ENCODE assay signal across 14 cellular contexts in the genomic region with DNA sequence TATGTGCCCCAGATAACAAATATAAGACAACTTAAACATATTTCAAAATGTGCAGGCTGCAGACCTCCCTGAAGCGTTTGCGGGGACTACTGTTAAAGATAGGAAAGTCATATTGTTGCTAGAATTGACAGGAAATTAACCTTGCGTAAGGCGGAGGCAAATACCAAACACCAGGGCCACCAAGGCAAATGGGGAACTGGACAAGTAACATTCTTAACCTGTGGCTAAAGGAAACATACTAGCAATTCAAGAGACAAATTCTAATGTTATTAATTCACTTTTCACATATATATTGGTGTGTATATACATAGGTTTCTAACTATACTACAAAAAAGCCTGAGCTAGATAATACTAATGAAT. TPM values are rescaled to one million over a fixed set of nuclear protein-coding genes. Genes with fewer than 3 reads are reported as not detected.
A peak's percentile ranks its signal among the peaks of the same experiment; 100 is the strongest.
DNase-seq lines count a peak whose midpoint lies in the region; ATAC-seq and TF ChIP-seq lines count a peak whose summit lies in the region.
"Had no signal": no experiment of that assay in that cellular context is flagged by ENCODE, and none has a peak within 500 bp of the region (broad histone marks: within the 10 kb centered on the region; RNA-seq: fewer than 3 reads in every experiment).

No MANE protein-coding gene starts in this region.

- H3K9me2 ChIP-seq in neural cell (ENCODE audit: insufficient read depth, low read length), result no peaks in the 10 kb centered on the region

- no peaks in the 10 kb centered on the region for H3F3A ChIP-seq in neural cell (ENCODE audit: insufficient read depth, low read length, poor library complexity, severe bottlenecking)

- H3K4me2 ChIP-seq in neural cell (ENCODE audit: low read length), result no peak overlapping the region

- no peaks in the 10 kb centered on the region for H3K9me3 ChIP-seq in CD8-positive, alpha-beta memory T cell (ENCODE audit: low read length)
- no peaks in the 10 kb centered on the region for H3K9me3 ChIP-seq in HUES48 (ENCODE audit: control insufficient read depth, insufficient read depth, low read length)
- H3K9me3 ChIP-seq in neural cell (ENCODE audit: low read length), result no peaks in the 10 kb centered on the region
- H3K9me3 ChIP-seq: HAP-1, heart left ventricle, sigmoid colon had no signal

- no peak overlapping the region for H2AFZ ChIP-seq in neural cell (ENCODE audit: low read depth, low read length)

- no peak overlapping the region for H3K4me3 ChIP-seq in CD8-positive, alpha-beta memory T cell (ENCODE audit: low read length)
- 0 out of 2 replicates have a peak overlapping the region, but pooled peaks have one; percentile 74 for H3K4me3 ChIP-seq in HUES48 (ENCODE audit: low read depth, low read length)
- no peak overlapping the region for H3K4me3 ChIP-seq in neural cell (ENCODE audit: low read length)

- no peaks in the 10 kb centered on the region for H3K36me3 Mint-ChIP-seq in CD8-positive, alpha-beta memory T cell
- no peaks in the 10 kb centered on the region for H3K36me3 Mint-ChIP-seq in central memory CD8-positive, alpha-beta T cell (ENCODE audit: insufficient read depth)

- H3K4me3 Mint-ChIP-seq in CD8-positive, alpha-beta memory T cell, result peak overlapping the region in 5 of 7 donors; percentile 75 to 89 (median 80)
- peak overlapping the region; percentile 76 for H3K4me3 Mint-ChIP-seq in central memory CD8-positive, alpha-beta T cell

- no peaks in the 10 kb centered on the region for H3K79me2 ChIP-seq in neural cell (replicated peaks; ENCODE audit: insufficient read depth, low read length)

- H3K4me1 ChIP-seq in CD8-positive, alpha-beta memory T cell (ENCODE audit: insufficient read depth, low read length), result peaks cover 18% of the 10 kb centered on the region
- peaks cover 3% of the 10 kb centered on the region for H3K4me1 ChIP-seq in HUES48 (ENCODE audit: control insufficient read depth, insufficient read depth, low read length)
- H3K4me1 ChIP-seq: HAP-1 had no signal

- CTCF ChIA-PET in CD8-positive, alpha-beta memory T cell (lab: Charles Lee), result interaction anchor here (1.0 to 9.3 kb wide), 10 partner anchors 11 to 145 kb away, joined by 3 to 93 read pairs (median 6); partner anchors contain the start of genes BCAN and NES

- peaks cover 39 to 55% of the 10 kb centered on the region in 2 donors for H3K27me3 Mint-ChIP-seq in CD8-positive, alpha-beta memory T cell
- peaks cover 88% of the 10 kb centered on the region for H3K27me3 Mint-ChIP-seq in central memory CD8-positive, alpha-beta T cell

- peaks cover 8 to 18% (median 8%) of the 10 kb centered on the region in 3 donors for H3K4me1 Mint-ChIP-seq in CD8-positive, alpha-beta memory T cell
- peaks cover 7% of the 10 kb centered on the region for H3K4me1 Mint-ChIP-seq in central memory CD8-positive, alpha-beta T cell

- no peaks in the 10 kb centered on the region for H3K9me3 Mint-ChIP-seq in CD8-positive, alpha-beta memory T cell
- no peaks in the 10 kb centered on the region for H3K9me3 Mint-ChIP-seq in central memory CD8-positive, alpha-beta T cell
- H3K9me3 Mint-ChIP-seq: stimulated activated naive CD8-positive, alpha-beta T cell treated with anti-CD3 and anti-CD28 coated beads, Interleukin-15, amount 100 ng/mL, for 72 hours; T-helper 2 cell treated with Interferon-gamma antibody and Interleukin-4, amounts not matched to agents 5 μg/mL and 100 μg/mL, for 36 hours had no signal

- H3K36me3 ChIP-seq in CD8-positive, alpha-beta memory T cell (ENCODE audit: insufficient read depth, low read length), result no peaks in the 10 kb centered on the region
- H3K36me3 ChIP-seq in HUES48 (ENCODE audit: control insufficient read depth, insufficient read depth, low read length), result no peaks in the 10 kb centered on the region
- H3K36me3 ChIP-seq in neural cell (ENCODE audit: insufficient read depth, low read length), result no peaks in the 10 kb centered on the region
- H3K36me3 ChIP-seq: cardiac muscle cell, HAP-1, heart left ventricle, sigmoid colon had no signal

- no peaks in the 10 kb centered on the region for H4K20me1 ChIP-seq in neural cell (ENCODE audit: insufficient read depth)

- POLR2A ChIA-PET in CD8-positive, alpha-beta memory T cell (lab: Charles Lee), result interaction anchor here (0.9 kb wide), 1 partner anchor 26 kb away, joined by 3 read pairs; no protein-coding TSS in a partner anchor

- TF ChIP-seq RAD21 in neural cell (conservative IDR thresholded peaks at IDR 0.05), result no peak

- no peak for TF ChIP-seq CTCF in neural cell (IDR thresholded peaks at IDR 0.05; ENCODE audit: poor library complexity, severe bottlenecking)

- no peak for TF ChIP-seq EP300 in neural cell (conservative IDR thresholded peaks at IDR 0.05; ENCODE audit: poor library complexity, severe bottlenecking)

- no peak for DNase-seq in CD8-positive, alpha-beta memory T cell
- no peak for DNase-seq in central memory CD8-positive, alpha-beta T cell (ENCODE audit: low spot score in 2 of 2)
- DNase-seq in NCI-H2081 treated with DMSO at 0.1 percent for 48 hours (lab: John Stamatoyannopoulos, UW) (no peak), cerebellum (ENCODE audit: low spot score) (no peak)
- no peak for DNase-seq in activated effector memory CD4-positive, alpha-beta T cell treated with anti-CD3 and anti-CD28 coated beads, Interleukin-2, amount 50 U/mL, for 16 hours

- peak overlapping the region in 1 of 8 donors; percentile 8 for H3K27ac Mint-ChIP-seq in CD8-positive, alpha-beta memory T cell
- H3K27ac Mint-ChIP-seq in central memory CD8-positive, alpha-beta T cell (ENCODE audit: low read depth), result no peak overlapping the region
- H3K27ac Mint-ChIP-seq: stimulated activated naive CD8-positive, alpha-beta T cell treated with anti-CD3 and anti-CD28 coated beads, Interleukin-15, amount 100 ng/mL, for 72 hours; T-helper 2 cell treated with Interferon-gamma antibody and Interleukin-4, amounts not matched to agents 5 μg/mL and 100 μg/mL, for 36 hours had no signal

- no peak overlapping the region for H3K27ac ChIP-seq in CD8-positive, alpha-beta memory T cell (ENCODE audit: low read depth, low read length)
- H3K27ac ChIP-seq in HUES48 (ENCODE audit: low read depth, low read length), result no peak overlapping the region
- H3K27ac ChIP-seq in neural cell (ENCODE audit: low read length), result no peak overlapping the region
- H3K27ac ChIP-seq: cardiac muscle cell, epithelial cell of prostate, sigmoid colon had no signal

- peaks cover 36% of the 10 kb centered on the region for H3K27me3 ChIP-seq in CD8-positive, alpha-beta memory T cell (ENCODE audit: insufficient read depth, low read length, poor library complexity, severe bottlenecking)
- peaks cover 56% of the 10 kb centered on the region for H3K27me3 ChIP-seq in HUES48 (ENCODE audit: control insufficient read depth, insufficient read depth, low read length)
- peaks cover 50% of the 10 kb centered on the region for H3K27me3 ChIP-seq in neural cell (ENCODE audit: insufficient read depth, low read depth, low read length)

- ATAC-seq in central memory CD8-positive, alpha-beta T cell (replicated peaks; ENCODE audit: extremely low read depth, poor library complexity, severe bottlenecking), result no peak

- H3K9ac ChIP-seq in HUES48 (ENCODE audit: low read depth, low read length), result no peak overlapping the region
- no peak overlapping the region for H3K9ac ChIP-seq in neural cell (ENCODE audit: low read length)

TF ChIP-seq in neural cell, 6 proteins besides CTCF, POLR2A, EP300 and RAD21:
- peak; percentile 22 for TF ChIP-seq SMC3 (conservative IDR thresholded peaks at IDR 0.05; ENCODE audit: poor library complexity)
- no peak for TF ChIP-seq POLR2AphosphoS5 (IDR thresholded peaks at IDR 0.05)
- TF ChIP-seq TAF1 (IDR thresholded peaks at IDR 0.05; ENCODE audit: low read depth), result no peak
- TF ChIP-seq REST (IDR thresholded peaks at IDR 0.05; ENCODE audit: borderline replicate concordance), result no peak

RNA-seq across cellular contexts. Expression of gene HAPLN2, which starts 6.8 kb away (rescaled TPM):
- total RNA-seq in CD8-positive, alpha-beta memory T cell, result not detected
- not detected for polyA plus RNA-seq in CD8-positive, alpha-beta memory T cell
- 22.9 and 24.6 TPM in 2 replicates for polyA plus RNA-seq in neural cell
- polyA minus RNA-seq in neural cell, result 3.4 TPM in 2 replicates
- total RNA-seq in cerebellum, result 1.3 TPM

RNA-seq across cellular contexts. Expression of gene BCAN, which starts 15.9 kb away (rescaled TPM):
- total RNA-seq in CD8-positive, alpha-beta memory T cell, result not detected
- not detected for polyA plus RNA-seq in CD8-positive, alpha-beta memory T cell
- polyA plus RNA-seq in neural cell, result 0.58 TPM in 1 of 2 replicates, not detected in the other
- not detected in 2 replicates for polyA minus RNA-seq in neural cell
- 106 TPM for total RNA-seq in cerebellum

RNA-seq across cellular contexts. Expression of gene GPATCH4, which starts 24.8 kb away (rescaled TPM):
- total RNA-seq in CD8-positive, alpha-beta memory T cell, result 100 to 1,000 TPM; 123 to 131 TPM
- polyA plus RNA-seq in CD8-positive, alpha-beta memory T cell, result 58.7 TPM
- polyA plus RNA-seq in neural cell, result 1.3 and 3.9 TPM in 2 replicates
- 3.2 and 5.2 TPM in 2 replicates for polyA minus RNA-seq in neural cell
- 10.1 TPM for total RNA-seq in cerebellum

RNA-seq across cellular contexts. Expression of gene NAXE, which starts 34.5 kb away (rescaled TPM):
- total RNA-seq in CD8-positive, alpha-beta memory T cell, result 10 to 100 TPM; 63.0 to 69.1 TPM
- 113 TPM for polyA plus RNA-seq in CD8-positive, alpha-beta memory T cell
- polyA plus RNA-seq in neural cell, result 95.7 and 111 TPM in 2 replicates
- 63.9 and 65.7 TPM in 2 replicates for polyA minus RNA-seq in neural cell
- total RNA-seq in cerebellum, result 28.3 TPM

RNA-seq across cellular contexts. Expression of gene TTC24, which starts 46.5 kb away (rescaled TPM):
- total RNA-seq in CD8-positive, alpha-beta memory T cell, result 1 to 10 TPM; 7.3 to 7.4 TPM
- polyA plus RNA-seq in CD8-positive, alpha-beta memory T cell, result 2.3 TPM
- polyA plus RNA-seq in neural cell, result not detected in 2 replicates
- polyA minus RNA-seq in neural cell, result not detected in 2 replicates
- total RNA-seq in cerebellum, result not detected
- total RNA-seq: sigmoid colon had no signal
- polyA plus RNA-seq: cardiac muscle cell, heart left ventricle had no signal

Comparison
In these comparisons a context has a peak if more than half of its experiments do, and no peak if none do; other contexts are left out.
1. RNA of gene BCAN, which starts 15.9 kb away (total RNA-seq): 106 TPM in cerebellum (single experiment); not detected in CD8-positive, alpha-beta memory T cell; every median in the first group is over 100 times any median in the second.
2. RNA of gene GPATCH4, which starts 24.8 kb away (total RNA-seq): 123 to 131 TPM in CD8-positive, alpha-beta memory T cell; 10.1 TPM in cerebellum (single experiment); every median in the first group is over 10 times any median in the second.